22 cellular contexts compared by ENCODE assay signal in the genomic region with DNA sequence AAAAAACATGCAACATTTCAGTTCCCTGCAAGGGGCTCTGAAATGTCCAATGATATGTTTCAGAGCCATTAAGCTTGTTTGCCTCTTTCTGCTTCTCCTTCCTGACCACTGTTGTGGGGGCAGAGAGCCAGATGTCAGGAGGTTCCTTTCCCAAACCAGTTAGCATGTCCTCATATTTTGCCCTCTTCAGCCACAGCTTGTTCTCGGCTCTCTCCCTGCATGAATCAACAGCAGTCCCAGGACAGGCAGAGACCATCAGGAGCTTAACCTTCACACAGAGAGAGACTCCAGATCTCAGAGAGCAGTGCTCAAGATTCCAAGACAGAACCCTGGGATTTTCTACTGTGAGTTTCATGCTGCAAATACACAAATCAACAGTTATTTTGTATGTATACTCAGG.
"Had no signal": no experiment of that assay in that cellular context is flagged by ENCODE, and none has a peak within 500 bp of the region (broad histone marks: within the 10 kb centered on the region; RNA-seq: fewer than 3 reads in every experiment).

No MANE protein-coding gene starts in this region.

- H3K27me3 Mint-ChIP-seq: activated B cell treated with CpG ODN at 0.5 μM for 24 hours; activated CD4-positive, alpha-beta memory T cell treated with anti-CD3 and anti-CD28 coated beads, Interleukin-2, amount 10 ng/mL, durations not matched to agents 7 days and 5 days; activated CD8-positive, alpha-beta memory T cell treated with anti-CD3 and anti-CD28 coated beads, Interleukin-2, amount 10 ng/mL, durations not matched to agents 7 days and 5 days; activated T-helper 17 cell treated with anti-CD3 and anti-CD28 coated beads, Interleukin-2, amount 50 U/mL, for 72 hours; brain; naive thymus-derived CD8-positive, alpha-beta T cell; stimulated activated naive B cell treated with anti-CD40 and anti-IgM and Interleukin-4, amounts not matched to agents 10 μg/mL and 1 μg/mL and 100 μg/mL, for 72 hours had no signal

- H3K27me3 ChIP-seq: colonic mucosa, gastroesophageal sphincter, heart right ventricle, neutrophil, pancreas, sigmoid colon had no signal

- FAIRE-seq: pancreas, TTC549 had no signal

- H3K36me3 ChIP-seq: colonic mucosa had no signal

- H3K4me3 ChIP-seq: colonic mucosa, gastroesophageal sphincter, heart right ventricle, pancreas, sigmoid colon had no signal

- H3K27ac ChIP-seq: colonic mucosa, gastroesophageal sphincter, heart right ventricle, neutrophil, pancreas, sigmoid colon had no signal

- DNase-seq: activated B cell treated with CpG ODN at 0.5 μM for 24 hours; activated CD4-positive, alpha-beta memory T cell treated with anti-CD3 and anti-CD28 coated beads, Interleukin-2, amount 10 ng/mL, durations not matched to agents 7 days and 5 days; activated CD4-positive, alpha-beta T cell treated with anti-CD3 and anti-CD28 coated beads for 4 hours; activated CD8-positive, alpha-beta memory T cell treated with anti-CD3 and anti-CD28 coated beads, Interleukin-2, amount 10 ng/mL, durations not matched to agents 7 days and 5 days; activated naive CD4-positive, alpha-beta T cell; activated T-cell treated with anti-CD3 and anti-CD28 coated beads, Interleukin-2, amount 50 U/mL, for 1 hour; anterior cingulate cortex; central memory CD4-positive, alpha-beta T cell; colonic mucosa; heart right ventricle; immature natural killer cell; mesendoderm; naive thymus-derived CD8-positive, alpha-beta T cell; pancreas; sigmoid colon; stimulated activated naive B cell treated with anti-CD40 and anti-IgM and Interleukin-4, amounts not matched to agents 10 μg/mL and 1 μg/mL and 100 μg/mL, for 72 hours had no signal

- H3K4me1 ChIP-seq: colonic mucosa, gastroesophageal sphincter, heart right ventricle, pancreas had no signal

- H3K9me3 ChIP-seq: colonic mucosa, neutrophil, pancreas had no signal

- H3K4me3 Mint-ChIP-seq: activated B cell treated with CpG ODN at 0.5 μM for 24 hours; activated CD4-positive, alpha-beta memory T cell treated with anti-CD3 and anti-CD28 coated beads, Interleukin-2, amount 10 ng/mL, durations not matched to agents 7 days and 5 days; activated CD8-positive, alpha-beta memory T cell treated with anti-CD3 and anti-CD28 coated beads, Interleukin-2, amount 10 ng/mL, durations not matched to agents 7 days and 5 days; activated T-helper 17 cell treated with anti-CD3 and anti-CD28 coated beads, Interleukin-2, amount 50 U/mL, for 72 hours; brain; immature natural killer cell; naive thymus-derived CD8-positive, alpha-beta T cell; stimulated activated naive B cell treated with anti-CD40 and anti-IgM and Interleukin-4, amounts not matched to agents 10 μg/mL and 1 μg/mL and 100 μg/mL, for 72 hours; T-helper 2 cell treated with Interferon-gamma antibody and Interleukin-4, amounts not matched to agents 5 μg/mL and 100 μg/mL, for 36 hours had no signal

- H3K4me1 Mint-ChIP-seq: activated B cell treated with CpG ODN at 0.5 μM for 24 hours; activated CD4-positive, alpha-beta memory T cell treated with anti-CD3 and anti-CD28 coated beads, Interleukin-2, amount 10 ng/mL, durations not matched to agents 7 days and 5 days; activated CD8-positive, alpha-beta memory T cell treated with anti-CD3 and anti-CD28 coated beads, Interleukin-2, amount 10 ng/mL, durations not matched to agents 7 days and 5 days; activated T-helper 17 cell treated with anti-CD3 and anti-CD28 coated beads, Interleukin-2, amount 50 U/mL, for 72 hours; brain; immature natural killer cell; stimulated activated naive B cell treated with anti-CD40 and anti-IgM and Interleukin-4, amounts not matched to agents 10 μg/mL and 1 μg/mL and 100 μg/mL, for 72 hours had no signal

- H3K27ac Mint-ChIP-seq: activated B cell treated with CpG ODN at 0.5 μM for 24 hours; activated CD4-positive, alpha-beta memory T cell treated with anti-CD3 and anti-CD28 coated beads, Interleukin-2, amount 10 ng/mL, durations not matched to agents 7 days and 5 days; activated CD8-positive, alpha-beta memory T cell treated with anti-CD3 and anti-CD28 coated beads, Interleukin-2, amount 10 ng/mL, durations not matched to agents 7 days and 5 days; activated T-helper 17 cell treated with anti-CD3 and anti-CD28 coated beads, Interleukin-2, amount 50 U/mL, for 72 hours; brain; immature natural killer cell; naive thymus-derived CD8-positive, alpha-beta T cell; stimulated activated naive B cell treated with anti-CD40 and anti-IgM and Interleukin-4, amounts not matched to agents 10 μg/mL and 1 μg/mL and 100 μg/mL, for 72 hours; T-helper 2 cell treated with Interferon-gamma antibody and Interleukin-4, amounts not matched to agents 5 μg/mL and 100 μg/mL, for 36 hours had no signal
